Comparison of ENCODE assay signal across 20 cellular contexts in genomic region chr16:674214-674881, GRCh38. TPM values are rescaled to one million over a fixed set of nuclear protein-coding genes. Genes with fewer than 3 reads are reported as not detected.
DNase-seq lines count a peak whose midpoint lies in the region; ATAC-seq and TF ChIP-seq lines count a peak whose summit lies in the region.
"Had no signal": no experiment of that assay in that cellular context is flagged by ENCODE, and none has a peak within 500 bp of the region (broad histone marks: within the 10 kb centered on the region; RNA-seq: fewer than 3 reads in every experiment).

No MANE protein-coding gene starts in this region.

- no peak overlapping the region for H3K4me3 Mint-ChIP-seq in activated CD4-positive, alpha-beta T cell treated with anti-CD3 and anti-CD28 coated beads, Interleukin-2, amount 10 ng/mL, durations not matched to agents 24 days and 14 days
- H3K4me3 Mint-ChIP-seq: activated naive CD4-positive, alpha-beta T cell treated with anti-CD3 and anti-CD28 coated beads, Interleukin-2, amount 10 ng/mL, durations not matched to agents 7 days and 5 days had no signal

- peak in 1 of 5 donors; percentile 72 for DNase-seq in heart left ventricle
- no peak for DNase-seq in Right ventricle myocardium inferior (ENCODE audit: missing footprints)
- no peak for DNase-seq in RWPE1 (ENCODE audit: low spot score)
- DNase-seq in left ventricle myocardium superior: no peak
- DNase-seq in testis: peak; percentile 58
- no peak for DNase-seq in Karpas-422
- DNase-seq in H4 (ENCODE audit: low spot score): no peak
- no peak for DNase-seq in activated CD4-positive, alpha-beta T cell treated with anti-CD3 and anti-CD28 coated beads, Interleukin-2, amount 10 ng/mL, durations not matched to agents 24 days and 14 days
- DNase-seq: activated naive CD4-positive, alpha-beta T cell treated with anti-CD3 and anti-CD28 coated beads, Interleukin-2, amount 10 ng/mL, durations not matched to agents 7 days and 5 days; activated T-cell treated with anti-CD3 and anti-CD28 coated beads, Interleukin-2, amount 50 U/mL, for 48 hours; cerebellar nuclear complex; effector CD8-positive, alpha-beta T cell; gastrocnemius medialis; Kasumi-1; NCI-H1048; NCI-H1930; T1000 had no signal

- no peak overlapping the region for H3K4me3 ChIP-seq in heart left ventricle
- no peak overlapping the region for H3K4me3 ChIP-seq in testis
- H3K4me3 ChIP-seq in Karpas-422 (ENCODE audit: low read length): no peak overlapping the region

- H3K27me3 ChIP-seq in heart left ventricle: no peaks in the 10 kb centered on the region
- no peaks in the 10 kb centered on the region for H3K27me3 ChIP-seq in testis
- H3K27me3 ChIP-seq in Karpas-422 (ENCODE audit: low read length): no peaks in the 10 kb centered on the region
- H3K27me3 ChIP-seq: gastrocnemius medialis had no signal

- no peaks in the 10 kb centered on the region for H3K9me3 Mint-ChIP-seq in activated CD4-positive, alpha-beta T cell treated with anti-CD3 and anti-CD28 coated beads, Interleukin-2, amount 10 ng/mL, durations not matched to agents 24 days and 14 days
- H3K9me3 Mint-ChIP-seq: activated naive CD4-positive, alpha-beta T cell treated with anti-CD3 and anti-CD28 coated beads, Interleukin-2, amount 10 ng/mL, durations not matched to agents 7 days and 5 days; nephron progenitor cell had no signal

- POLR2A ChIA-PET in RWPE1 (lab: Yijun Ruan, JAX; ENCODE audit: low non-redundant PET): no interaction called here

- H3K4me2 ChIP-seq in Karpas-422 (ENCODE audit: low read depth, low read length, poor library complexity, severe bottlenecking): no peak overlapping the region

- H3K9me2 ChIP-seq in Karpas-422 (replicated peaks; ENCODE audit: insufficient read depth, low read length): no peaks in the 10 kb centered on the region

- TF ChIP-seq POLR2A in heart left ventricle (IDR thresholded peaks at IDR 0.05) (no peak), testis (IDR thresholded peaks at IDR 0.05) (no peak)

- CTCF ChIA-PET in RWPE1 (lab: Yijun Ruan, JAX): no interaction called here

- peaks cover 5% of the 10 kb centered on the region for H3K4me1 Mint-ChIP-seq in activated CD4-positive, alpha-beta T cell treated with anti-CD3 and anti-CD28 coated beads, Interleukin-2, amount 10 ng/mL, durations not matched to agents 24 days and 14 days

- intact Hi-C loops in heart left ventricle (cut with DNase I): no loop called here
- intact Hi-C loops in Right ventricle myocardium inferior (cut with DNase I): no loop called here
- intact Hi-C loops in left ventricle myocardium superior (cut with micrococcal nuclease): no loop called here
- intact Hi-C loops in testis (cut with DNase I; ENCODE audit: low total_unique reads): no loop called here
- intact Hi-C loops in activated CD4-positive, alpha-beta T cell treated with anti-CD3 and anti-CD28 coated beads, Interleukin-2, amount 10 ng/mL, durations not matched to agents 24 days and 14 days (cut with micrococcal nuclease): no loop called here

- TF ChIP-seq CTCF in heart left ventricle (IDR thresholded peaks at IDR 0.05) (no peak), RWPE1 (conservative IDR thresholded peaks at IDR 0.05; ENCODE audit: low read depth) (no peak), testis (IDR thresholded peaks at IDR 0.05) (no peak)

- peaks cover 5% of the 10 kb centered on the region for H3K27me3 Mint-ChIP-seq in activated CD4-positive, alpha-beta T cell treated with anti-CD3 and anti-CD28 coated beads, Interleukin-2, amount 10 ng/mL, durations not matched to agents 24 days and 14 days

- H3K27ac ChIP-seq in heart left ventricle: peak overlapping the region in 7 of 12 donors; percentile 33 to 76 (median 65)
- peak overlapping the region; percentile 94 for H3K27ac ChIP-seq in RWPE1
- H3K27ac ChIP-seq in testis: no peak overlapping the region
- H3K27ac ChIP-seq in Karpas-422 (ENCODE audit: low read length): no peak overlapping the region
- H3K27ac ChIP-seq: gastrocnemius medialis had no signal

- H3K9me3 ChIP-seq in heart left ventricle (no peaks in the 10 kb centered on the region), testis (no peaks in the 10 kb centered on the region), Karpas-422 (ENCODE audit: low read length) (no peaks in the 10 kb centered on the region)
- H3K9me3 ChIP-seq: esophagus muscularis mucosa, gastrocnemius medialis had no signal

- no peak overlapping the region for H3K27ac Mint-ChIP-seq in activated CD4-positive, alpha-beta T cell treated with anti-CD3 and anti-CD28 coated beads, Interleukin-2, amount 10 ng/mL, durations not matched to agents 24 days and 14 days
- H3K27ac Mint-ChIP-seq: activated naive CD4-positive, alpha-beta T cell treated with anti-CD3 and anti-CD28 coated beads, Interleukin-2, amount 10 ng/mL, durations not matched to agents 7 days and 5 days; nephron progenitor cell had no signal

- H3K9ac ChIP-seq in Karpas-422 (ENCODE audit: low read length): no peak overlapping the region

- ATAC-seq in heart left ventricle (peak; percentile 1 to 43 (median 14)), Right ventricle myocardium inferior (no peak), left ventricle myocardium superior (peak; percentile 16)
- ATAC-seq: gastrocnemius medialis had no signal

- peaks cover 17% of the 10 kb centered on the region for H3K36me3 Mint-ChIP-seq in activated CD4-positive, alpha-beta T cell treated with anti-CD3 and anti-CD28 coated beads, Interleukin-2, amount 10 ng/mL, durations not matched to agents 24 days and 14 days (ENCODE audit: low read depth)

- H3K4me1 ChIP-seq in heart left ventricle (peaks cover 0 to 34% (median 13%) of the 10 kb centered on the region in 12 donors), testis (peaks cover 26% of the 10 kb centered on the region), Karpas-422 (ENCODE audit: low read length) (peaks cover 4% of the 10 kb centered on the region)

- H4K20me1 ChIP-seq in Karpas-422 (ENCODE audit: insufficient read depth, low read depth, low read length): peaks cover 11% of the 10 kb centered on the region

- H3K36me3 ChIP-seq in heart left ventricle: peaks cover 0 to 49% (median 45%) of the 10 kb centered on the region in 9 donors
- no peaks in the 10 kb centered on the region for H3K36me3 ChIP-seq in testis (ENCODE audit: low read depth, missing control alignments)
- H3K36me3 ChIP-seq in Karpas-422 (ENCODE audit: insufficient read depth, low read length): peaks cover 10% of the 10 kb centered on the region

- H2AFZ ChIP-seq in Karpas-422 (ENCODE audit: low read length): no peak overlapping the region

- WGBS in heart left ventricle, 4 donors: 60 to 68% (median 65%) methylated on average over 9 to 22 of the region's 22 CpGs
- WGBS in testis, 2 donors: 52 to 61% methylated on average over 6 to 21 of the region's 22 CpGs

- peaks cover 10% of the 10 kb centered on the region for H3K79me2 ChIP-seq in Karpas-422 (ENCODE audit: low read length)

RNA-seq across cellular contexts. Expression of gene RHBDL1, which starts 1.1 kb away (rescaled TPM):
- total RNA-seq in heart left ventricle: 1 to 10 TPM in 7 of 9 donors, under 1 TPM in 2; 0.72 to 2.7 (median 1.8) TPM
- polyA plus RNA-seq in heart left ventricle: 1 to 10 TPM in 1 of 2 donors, under 1 TPM in 1; 0.19 to 3.6 TPM
- 2.1 TPM for total RNA-seq in Right ventricle myocardium inferior
- total RNA-seq in left ventricle myocardium superior: 1.9 TPM
- 1 to 10 TPM; 8.5 to 9.8 TPM for total RNA-seq in testis
- 2.1 TPM for polyA plus RNA-seq in testis (ENCODE audit: insufficient read depth, low read depth, low replicate concordance)
- 3.6 and 15.2 TPM in 2 replicates for total RNA-seq in Karpas-422 (2014; rRNA removed; shearing (Covaris generic); ENCODE audit: low replicate concordance)
- total RNA-seq in H4 (2014; rRNA removed; shearing (Covaris generic)): 0.31 and 3.8 TPM in 2 replicates
- 1.1 and 1.2 TPM in 2 replicates for total RNA-seq in activated CD4-positive, alpha-beta T cell treated with anti-CD3 and anti-CD28 coated beads, Interleukin-2, amount 10 ng/mL, durations not matched to agents 24 days and 14 days
- polyA plus RNA-seq: CD14-positive monocyte had no signal

RNA-seq across cellular contexts. Expression of gene STUB1, which starts 5.9 kb away (rescaled TPM):
- total RNA-seq in heart left ventricle (100 to 1,000 TPM in 8 of 9 donors, 10 to 100 TPM in 1; 93.7 to 198 (median 116) TPM), Right ventricle myocardium inferior (120 TPM), left ventricle myocardium superior (144 TPM), testis (100 to 1,000 TPM; 126 to 160 TPM)
- polyA plus RNA-seq in heart left ventricle (100 to 1,000 TPM; 107 to 159 TPM), testis (ENCODE audit: insufficient read depth, low read depth, low replicate concordance) (93.3 TPM)
- 142 and 145 TPM in 2 replicates for total RNA-seq in Karpas-422 (2014; rRNA removed; shearing (Covaris generic); ENCODE audit: low replicate concordance)
- 102 and 123 TPM in 2 replicates for total RNA-seq in H4 (2014; rRNA removed; shearing (Covaris generic))
- 90.2 and 93.8 TPM in 2 replicates for total RNA-seq in activated CD4-positive, alpha-beta T cell treated with anti-CD3 and anti-CD28 coated beads, Interleukin-2, amount 10 ng/mL, durations not matched to agents 24 days and 14 days

RNA-seq across cellular contexts. Expression of gene RHOT2, which starts 6.4 kb away (rescaled TPM):
- total RNA-seq in heart left ventricle: 100 to 1,000 TPM in 1 of 9 donors, 10 to 100 TPM in 8; 33.7 to 102 (median 83.5) TPM
- 100 to 1,000 TPM in 1 of 2 donors, 10 to 100 TPM in 1; 77.2 to 143 TPM for polyA plus RNA-seq in heart left ventricle
- 86.0 TPM for total RNA-seq in Right ventricle myocardium inferior
- total RNA-seq in left ventricle myocardium superior: 88.8 TPM
- 100 to 1,000 TPM; 157 to 176 TPM for total RNA-seq in testis
- 77.7 TPM for polyA plus RNA-seq in testis (ENCODE audit: insufficient read depth, low read depth, low replicate concordance)
- 73.8 and 114 TPM in 2 replicates for total RNA-seq in Karpas-422 (2014; rRNA removed; shearing (Covaris generic); ENCODE audit: low replicate concordance)
- 6.5 and 32.0 TPM in 2 replicates for total RNA-seq in H4 (2014; rRNA removed; shearing (Covaris generic))
- total RNA-seq in activated CD4-positive, alpha-beta T cell treated with anti-CD3 and anti-CD28 coated beads, Interleukin-2, amount 10 ng/mL, durations not matched to agents 24 days and 14 days: 172 and 183 TPM in 2 replicates

RNA-seq across cellular contexts. Expression of gene JMJD8, which starts 9.8 kb away (rescaled TPM):
- total RNA-seq in heart left ventricle (100 to 1,000 TPM in 1 of 9 donors, 10 to 100 TPM in 8; 37.5 to 103 (median 44.1) TPM), Right ventricle myocardium inferior (46.4 TPM), left ventricle myocardium superior (49.0 TPM), testis (100 to 1,000 TPM in 1 of 2 donors, 10 to 100 TPM in 1; 84.2 to 101 TPM)
- polyA plus RNA-seq in heart left ventricle (10 to 100 TPM; 36.2 to 66.6 TPM), testis (ENCODE audit: insufficient read depth, low read depth, low replicate concordance) (95.5 TPM)
- 27.6 and 28.1 TPM in 2 replicates for total RNA-seq in Karpas-422 (2014; rRNA removed; shearing (Covaris generic); ENCODE audit: low replicate concordance)
- total RNA-seq in H4 (2014; rRNA removed; shearing (Covaris generic)): 11.3 and 18.1 TPM in 2 replicates
- 60.3 and 61.1 TPM in 2 replicates for total RNA-seq in activated CD4-positive, alpha-beta T cell treated with anti-CD3 and anti-CD28 coated beads, Interleukin-2, amount 10 ng/mL, durations not matched to agents 24 days and 14 days

RNA-seq across cellular contexts. Expression of gene WDR24, which starts 15.8 kb away (rescaled TPM):
- total RNA-seq in heart left ventricle: 10 to 100 TPM in 4 of 9 donors, 1 to 10 TPM in 5; 7.0 to 16.6 (median 9.2) TPM
- 10 to 100 TPM in 1 of 2 donors, 1 to 10 TPM in 1; 5.6 to 10.5 TPM for polyA plus RNA-seq in heart left ventricle
- 7.8 TPM for total RNA-seq in Right ventricle myocardium inferior
- 8.3 TPM for total RNA-seq in left ventricle myocardium superior
- total RNA-seq in testis: 10 to 100 TPM; 33.9 to 39.1 TPM
- polyA plus RNA-seq in testis (ENCODE audit: insufficient read depth, low read depth, low replicate concordance): 21.4 TPM
- total RNA-seq in Karpas-422 (2014; rRNA removed; shearing (Covaris generic); ENCODE audit: low replicate concordance): 4.5 and 8.2 TPM in 2 replicates
- 0.86 and 0.99 TPM in 2 replicates for total RNA-seq in H4 (2014; rRNA removed; shearing (Covaris generic))
- total RNA-seq in activated CD4-positive, alpha-beta T cell treated with anti-CD3 and anti-CD28 coated beads, Interleukin-2, amount 10 ng/mL, durations not matched to agents 24 days and 14 days: 22.4 and 24.1 TPM in 2 replicates

Comparison
In these comparisons a context has a peak if more than half of its experiments do, and no peak if none do; other contexts are left out.
1. H3K27ac ChIP-seq: peak in heart left ventricle (7 of 12) and RWPE1 (single experiment); none in testis (0 of 2) and Karpas-422 (single experiment).